ENCODE assay signal across 10 cellular contexts in the genomic region with DNA sequence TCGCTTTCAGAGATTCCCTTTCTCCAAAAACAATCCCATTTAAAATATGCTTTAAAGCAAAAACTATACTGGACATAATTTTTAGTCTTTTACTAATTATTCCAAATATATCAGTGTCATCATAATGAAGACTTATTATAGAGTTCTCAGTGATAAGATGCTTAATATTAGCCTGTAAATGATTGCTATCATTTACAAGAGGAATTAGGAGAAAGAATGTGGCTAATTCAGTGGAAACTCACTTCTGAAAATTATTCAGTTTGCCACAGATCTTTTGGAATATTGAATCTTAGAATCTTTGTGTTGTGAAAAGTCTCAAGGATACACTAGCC.
"Had no signal": no experiment of that assay in that cellular context is flagged by ENCODE, and none has a peak within 500 bp of the region (broad histone marks: within the 10 kb centered on the region; RNA-seq: fewer than 3 reads in every experiment).

No MANE protein-coding gene starts in this region.

- DNase-seq: kidney, left ventricle myocardium superior had no signal

- H3K27ac Mint-ChIP-seq: activated T-helper 17 cell treated with anti-CD3 and anti-CD28 coated beads, Interleukin-2, amount 50 U/mL, for 72 hours; endodermal cell; nephron had no signal

- H3K9me3 ChIP-seq: breast epithelium, psoas muscle, stomach, thoracic aorta had no signal

- H3K36me3 ChIP-seq: breast epithelium, stomach, thoracic aorta had no signal

- H3K4me3 Mint-ChIP-seq: activated T-helper 17 cell treated with anti-CD3 and anti-CD28 coated beads, Interleukin-2, amount 50 U/mL, for 72 hours; endodermal cell; nephron had no signal

- H3K27me3 ChIP-seq: breast epithelium, dorsolateral prefrontal cortex, stomach had no signal

- H3K4me1 Mint-ChIP-seq: nephron had no signal

- H3K4me3 ChIP-seq: breast epithelium, dorsolateral prefrontal cortex, psoas muscle, stomach, thoracic aorta had no signal

- H3K27ac ChIP-seq: breast epithelium had no signal

- H3K27me3 Mint-ChIP-seq: activated T-helper 17 cell treated with anti-CD3 and anti-CD28 coated beads, Interleukin-2, amount 50 U/mL, for 72 hours had no signal

- H3K9me3 Mint-ChIP-seq: activated T-helper 17 cell treated with anti-CD3 and anti-CD28 coated beads, Interleukin-2, amount 50 U/mL, for 72 hours; nephron had no signal
